In the genomic region with DNA sequence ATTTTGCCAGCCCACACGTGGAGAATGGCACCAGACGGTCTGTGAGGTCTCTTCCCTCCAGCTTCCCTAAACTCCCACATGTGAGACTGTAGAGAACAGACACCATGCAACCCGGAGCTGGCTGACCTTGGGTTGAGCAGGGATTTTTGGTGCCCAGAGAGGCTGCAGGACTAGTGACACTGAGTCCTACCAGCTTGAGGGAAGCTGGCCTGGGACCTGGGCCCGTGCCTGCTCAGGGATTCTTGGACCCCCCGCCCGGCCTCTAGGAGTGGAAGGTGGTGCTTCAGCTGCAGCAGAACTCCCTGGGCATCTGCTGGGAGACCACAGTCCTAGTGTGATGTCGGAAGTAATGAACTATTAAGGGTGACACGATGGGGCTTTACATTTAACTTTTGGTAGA, we compare ENCODE assay signal across 1 cellular context.
TF ChIP-seq lines count a peak whose summit lies in the region.

No MANE protein-coding gene starts in this region.

TF ChIP-seq in HepG2, 621 proteins besides CTCF, POLR2A, EP300 and RAD21:
- TF ChIP-seq POGZ (CRISPR knock-in tag; IDR thresholded peaks at IDR 0.05) (no peak), GZF1 (CRISPR knock-in tag; IDR thresholded peaks at IDR 0.05) (no peak), ZNF17 (CRISPR knock-in tag; IDR thresholded peaks at IDR 0.05) (no peak), YEATS2 (CRISPR knock-in tag; IDR thresholded peaks at IDR 0.05; ENCODE audit: borderline replicate concordance) (no peak), FOXA3 (CRISPR knock-in tag; IDR thresholded peaks at IDR 0.05) (no peak), POLR2G (IDR thresholded peaks at IDR 0.05; ENCODE audit: low read depth, low read length) (peak; percentile 33; the same call in 1 of the 2 replicates)
- TF ChIP-seq, protein P1, sequence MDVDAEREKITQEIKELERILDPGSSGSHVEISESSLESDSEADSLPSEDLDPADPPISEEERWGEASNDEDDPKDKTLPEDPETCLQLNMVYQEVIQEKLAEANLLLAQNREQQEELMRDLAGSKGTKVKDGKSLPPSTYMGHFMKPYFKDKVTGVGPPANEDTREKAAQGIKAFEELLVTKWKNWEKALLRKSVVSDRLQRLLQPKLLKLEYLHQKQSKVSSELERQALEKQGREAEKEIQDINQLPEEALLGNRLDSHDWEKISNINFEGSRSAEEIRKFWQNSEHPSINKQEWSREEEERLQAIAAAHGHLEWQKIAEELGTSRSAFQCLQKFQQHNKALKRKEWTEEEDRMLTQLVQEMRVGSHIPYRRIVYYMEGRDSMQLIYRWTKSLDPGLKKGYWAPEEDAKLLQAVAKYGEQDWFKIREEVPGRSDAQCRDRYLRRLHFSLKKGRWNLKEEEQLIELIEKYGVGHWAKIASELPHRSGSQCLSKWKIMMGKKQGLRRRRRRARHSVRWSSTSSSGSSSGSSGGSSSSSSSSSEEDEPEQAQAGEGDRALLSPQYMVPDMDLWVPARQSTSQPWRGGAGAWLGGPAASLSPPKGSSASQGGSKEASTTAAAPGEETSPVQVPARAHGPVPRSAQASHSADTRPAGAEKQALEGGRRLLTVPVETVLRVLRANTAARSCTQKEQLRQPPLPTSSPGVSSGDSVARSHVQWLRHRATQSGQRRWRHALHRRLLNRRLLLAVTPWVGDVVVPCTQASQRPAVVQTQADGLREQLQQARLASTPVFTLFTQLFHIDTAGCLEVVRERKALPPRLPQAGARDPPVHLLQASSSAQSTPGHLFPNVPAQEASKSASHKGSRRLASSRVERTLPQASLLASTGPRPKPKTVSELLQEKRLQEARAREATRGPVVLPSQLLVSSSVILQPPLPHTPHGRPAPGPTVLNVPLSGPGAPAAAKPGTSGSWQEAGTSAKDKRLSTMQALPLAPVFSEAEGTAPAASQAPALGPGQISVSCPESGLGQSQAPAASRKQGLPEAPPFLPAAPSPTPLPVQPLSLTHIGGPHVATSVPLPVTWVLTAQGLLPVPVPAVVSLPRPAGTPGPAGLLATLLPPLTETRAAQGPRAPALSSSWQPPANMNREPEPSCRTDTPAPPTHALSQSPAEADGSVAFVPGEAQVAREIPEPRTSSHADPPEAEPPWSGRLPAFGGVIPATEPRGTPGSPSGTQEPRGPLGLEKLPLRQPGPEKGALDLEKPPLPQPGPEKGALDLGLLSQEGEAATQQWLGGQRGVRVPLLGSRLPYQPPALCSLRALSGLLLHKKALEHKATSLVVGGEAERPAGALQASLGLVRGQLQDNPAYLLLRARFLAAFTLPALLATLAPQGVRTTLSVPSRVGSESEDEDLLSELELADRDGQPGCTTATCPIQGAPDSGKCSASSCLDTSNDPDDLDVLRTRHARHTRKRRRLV (CRISPR knock-in tag; IDR thresholded peaks at IDR 0.05): no peak
